ENCODE assay signal across 1 cellular context in the genomic region with DNA sequence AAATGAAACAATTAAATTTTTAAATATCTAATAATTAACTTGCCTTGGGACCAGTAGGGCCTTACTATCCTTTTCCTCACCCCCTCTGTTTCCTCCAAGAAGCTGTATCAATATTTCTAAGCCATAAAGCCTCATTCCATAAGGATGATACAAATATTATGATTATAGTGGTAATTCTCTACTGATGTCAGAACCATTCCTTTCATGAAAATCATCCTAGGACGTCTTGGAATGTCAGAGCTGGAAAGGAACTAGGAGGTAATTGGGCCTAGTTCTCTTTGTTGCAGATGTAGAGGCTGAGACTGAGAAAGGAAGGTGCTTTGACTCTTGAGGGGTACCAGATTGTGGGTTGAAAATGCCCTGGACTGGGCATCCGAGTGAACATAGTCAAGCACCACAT.
TF ChIP-seq lines count a peak whose summit lies in the region.

No MANE protein-coding gene starts in this region.

TF ChIP-seq in H1, 55 proteins besides CTCF, POLR2A, EP300 and RAD21 (continued from another document):
- no peak for TF ChIP-seq KDM4A (IDR thresholded peaks at IDR 0.05; ENCODE audit: low read depth, low read length, severe bottlenecking)
- TF ChIP-seq BCL11A (IDR thresholded peaks at IDR 0.05; ENCODE audit: low read depth in 2 of 2, low read length in 2 of 2) = no peak
- TF ChIP-seq MAX (IDR thresholded peaks at IDR 0.05) = no peak
- TF ChIP-seq SP2 (IDR thresholded peaks at IDR 0.05; ENCODE audit: low read length) = no peak
